ENCODE assay signal across 30 cellular contexts in genomic region chr4:133208694-133209285, GRCh38. TPM values are rescaled to one million over a fixed set of nuclear protein-coding genes. Genes with fewer than 3 reads are reported as not detected.
"Had no signal": no experiment of that assay in that cellular context is flagged by ENCODE, and none has a peak within 500 bp of the region (broad histone marks: within the 10 kb centered on the region; RNA-seq: fewer than 3 reads in every experiment).

No MANE protein-coding gene starts in this region.

- H3K36me3 ChIP-seq: heart right ventricle, left ventricle myocardium inferior, neutrophil, right atrium auricular region, stomach, suprapubic skin, thoracic aorta, tibial artery, upper lobe of right lung had no signal

- H3K9me3 ChIP-seq: mucosa of descending colon, neutrophil, psoas muscle, right atrium auricular region, suprapubic skin, thoracic aorta, tibial artery, upper lobe of right lung had no signal

- H3K9ac ChIP-seq: parathyroid adenoma had no signal

- H3K27me3 Mint-ChIP-seq: naive thymus-derived CD4-positive, alpha-beta T cell; natural killer cell treated with Interleukin-12 subunit alpha and Interleukin-12 subunit beta and Interleukin-15 and Interleukin-18, amount 100 ng/mL, for 72 hours; stimulated activated naive B cell treated with anti-CD40 and anti-IgM and Interleukin-4, amounts not matched to agents 10 μg/mL and 1 μg/mL and 100 μg/mL, for 72 hours had no signal

- H3K27ac ChIP-seq: heart right ventricle, hepatocyte, left ventricle myocardium inferior, neutrophil, parathyroid adenoma, psoas muscle, right atrium auricular region, skin epidermis, stomach, suprapubic skin, thoracic aorta, tibial artery, upper lobe of right lung had no signal

- ATAC-seq: heart right ventricle; left colon; mucosa of descending colon; naive thymus-derived CD4-positive, alpha-beta T cell; natural killer cell treated with Interleukin-12 subunit alpha and Interleukin-12 subunit beta and Interleukin-15 and Interleukin-18, amount 100 ng/mL, for 72 hours; psoas muscle; sciatic nerve; stimulated activated naive B cell treated with anti-CD40 and anti-IgM and Interleukin-4, amounts not matched to agents 10 μg/mL and 1 μg/mL and 100 μg/mL, for 72 hours; stimulated activated naive CD8-positive, alpha-beta T cell treated with anti-CD3 and anti-CD28 coated beads, Interleukin-15, Interleukin-2, amounts not matched to agents 100 U/mL and 50 U/mL, for 24 hours; upper lobe of right lung had no signal

- H3K4me2 ChIP-seq: hepatocyte had no signal

- H3K4me1 ChIP-seq: heart right ventricle, left ventricle myocardium inferior, parathyroid adenoma, psoas muscle, right atrium auricular region, stomach, suprapubic skin, tibial artery, upper lobe of right lung had no signal

- H3K27me3 ChIP-seq: heart right ventricle, hepatocyte, neutrophil, right atrium auricular region, stomach, suprapubic skin, tibial artery, upper lobe of right lung had no signal

- H3K79me2 ChIP-seq: hepatocyte, parathyroid adenoma had no signal

- DNase-seq: heart right ventricle; kidney glomerular epithelial cell; left colon; left ventricle myocardium inferior; midbrain; mucosa of descending colon; naive thymus-derived CD4-positive, alpha-beta T cell; occipital lobe; psoas muscle; stimulated activated CD4-positive, alpha-beta T cell treated with anti-CD3 and anti-CD28 coated beads, Interleukin-12 subunit alpha, Interleukin-12 subunit beta, amount 100 ng/mL, for 4 hours; stimulated activated CD4-positive, alpha-beta T cell treated with anti-CD3 and anti-CD28 coated beads, Interleukin-15, amount 100 ng/mL, for 24 hours; stimulated activated CD4-positive, alpha-beta T cell treated with anti-CD3 and anti-CD28 coated beads, Interleukin-2, amount 100 ng/mL, for 24 hours; stimulated activated CD4-positive, alpha-beta T cell treated with anti-CD3 and anti-CD28 coated beads, Interleukin-4, amount 100 ng/mL, for 1 hour; stimulated activated naive B cell treated with anti-CD40 and anti-IgM and Interleukin-4, amounts not matched to agents 10 μg/mL and 1 μg/mL and 100 μg/mL, for 72 hours; stimulated activated naive CD8-positive, alpha-beta T cell treated with anti-CD3 and anti-CD28 coated beads, Interleukin-15, Interleukin-2, amounts not matched to agents 100 U/mL and 50 U/mL, for 24 hours; stomach; tibial artery; trophoblast cell; upper lobe of right lung had no signal

- H3K36me3 Mint-ChIP-seq: naive thymus-derived CD4-positive, alpha-beta T cell; natural killer cell treated with Interleukin-12 subunit alpha and Interleukin-12 subunit beta and Interleukin-15 and Interleukin-18, amount 100 ng/mL, for 72 hours; stimulated activated naive B cell treated with anti-CD40 and anti-IgM and Interleukin-4, amounts not matched to agents 10 μg/mL and 1 μg/mL and 100 μg/mL, for 72 hours had no signal

- H3K27ac Mint-ChIP-seq: naive thymus-derived CD4-positive, alpha-beta T cell; natural killer cell treated with Interleukin-12 subunit alpha and Interleukin-12 subunit beta and Interleukin-15 and Interleukin-18, amount 100 ng/mL, for 72 hours; stimulated activated naive B cell treated with anti-CD40 and anti-IgM and Interleukin-4, amounts not matched to agents 10 μg/mL and 1 μg/mL and 100 μg/mL, for 72 hours had no signal

- H2AFZ ChIP-seq: hepatocyte, parathyroid adenoma had no signal

- H3K4me3 ChIP-seq: heart right ventricle, hepatocyte, left ventricle myocardium inferior, lung, mucosa of descending colon, psoas muscle, right atrium auricular region, skin epidermis, stomach, suprapubic skin, thoracic aorta, tibial artery, upper lobe of right lung had no signal

- H3K4me3 Mint-ChIP-seq: naive thymus-derived CD4-positive, alpha-beta T cell; natural killer cell treated with Interleukin-12 subunit alpha and Interleukin-12 subunit beta and Interleukin-15 and Interleukin-18, amount 100 ng/mL, for 72 hours; neural crest cell; stimulated activated naive B cell treated with anti-CD40 and anti-IgM and Interleukin-4, amounts not matched to agents 10 μg/mL and 1 μg/mL and 100 μg/mL, for 72 hours had no signal

- H3K4me1 Mint-ChIP-seq: naive thymus-derived CD4-positive, alpha-beta T cell; neural crest cell; stimulated activated naive B cell treated with anti-CD40 and anti-IgM and Interleukin-4, amounts not matched to agents 10 μg/mL and 1 μg/mL and 100 μg/mL, for 72 hours had no signal

RNA-seq across cellular contexts. Expression of gene PCDH10, which starts 59.7 kb away (rescaled TPM):
- total RNA-seq: naive thymus-derived CD4-positive, alpha-beta T cell; natural killer cell treated with Interleukin-12 subunit alpha and Interleukin-12 subunit beta and Interleukin-15 and Interleukin-18, amount 100 ng/mL, for 72 hours had no signal
